ENCODE assay signal across 15 cellular contexts in the genomic region with DNA sequence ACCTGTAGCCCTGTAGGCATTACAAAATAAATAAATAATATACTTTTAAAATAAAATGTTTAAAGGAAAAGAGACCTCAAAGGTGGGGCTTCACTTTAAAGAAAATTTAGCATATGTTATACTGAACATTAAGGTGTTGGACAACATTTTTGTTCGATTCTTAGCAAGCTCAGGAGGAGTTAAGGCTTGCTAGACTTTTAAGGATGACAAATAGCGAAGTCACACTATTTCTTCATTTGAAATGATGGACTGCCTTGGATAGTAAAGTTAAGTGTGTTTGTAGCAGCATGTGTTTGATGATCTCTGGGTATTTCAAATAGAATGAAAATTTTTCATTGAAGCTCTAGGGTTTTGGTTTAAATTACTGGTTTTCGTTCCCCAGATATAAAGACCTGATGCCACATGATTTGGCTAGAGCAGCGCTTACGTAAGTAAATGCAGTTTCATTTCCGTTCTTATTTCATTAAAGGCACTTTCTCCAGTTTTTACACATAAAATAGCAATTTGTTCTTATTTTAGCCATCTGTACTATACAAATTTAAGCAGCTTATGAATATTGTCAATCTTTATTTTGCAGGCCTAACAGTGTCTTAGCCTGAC. TPM values are rescaled to one million over a fixed set of nuclear protein-coding genes. Genes with fewer than 3 reads are reported as not detected.
A peak's percentile ranks its signal among the peaks of the same experiment; 100 is the strongest.
DNase-seq lines count a peak whose midpoint lies in the region; ATAC-seq and TF ChIP-seq lines count a peak whose summit lies in the region.
"Had no signal": no experiment of that assay in that cellular context is flagged by ENCODE, and none has a peak within 500 bp of the region (broad histone marks: within the 10 kb centered on the region; RNA-seq: fewer than 3 reads in every experiment).

No MANE protein-coding gene starts in this region.

- H3K9me3 ChIP-seq in DOHH2 (ENCODE audit: control insufficient read depth, insufficient read depth, low read length) (no peaks in the 10 kb centered on the region), IMR-90 (ENCODE audit: control insufficient read depth, insufficient read depth, low read length) (no peaks in the 10 kb centered on the region), left lung (no peaks in the 10 kb centered on the region)
- H3K9me3 ChIP-seq: BLaER1 treated with 17β-estradiol and CSF1 and Interleukin-3, amounts not matched to agents 10 nM and 100 nM; SK-N-SH had no signal

- peaks cover 34% of the 10 kb centered on the region for H3K36me3 Mint-ChIP-seq in activated B cell treated with CpG ODN at 0.5 μM for 24 hours (ENCODE audit: low read depth)

- H3K9me3 Mint-ChIP-seq in activated B cell treated with CpG ODN at 0.5 μM for 24 hours, result no peaks in the 10 kb centered on the region
- H3K9me3 Mint-ChIP-seq: central memory CD8-positive, alpha-beta T cell had no signal

- peaks cover 20% of the 10 kb centered on the region for H3K4me1 Mint-ChIP-seq in activated B cell treated with CpG ODN at 0.5 μM for 24 hours
- H3K4me1 Mint-ChIP-seq: central memory CD8-positive, alpha-beta T cell had no signal

- H2BK15ac ChIP-seq in IMR-90 (ENCODE audit: low read depth, low read length), result no peak overlapping the region

- no peaks in the 10 kb centered on the region for H3K27me3 Mint-ChIP-seq in activated B cell treated with CpG ODN at 0.5 μM for 24 hours
- H3K27me3 Mint-ChIP-seq: central memory CD8-positive, alpha-beta T cell had no signal

- H4K8ac ChIP-seq in IMR-90 (ENCODE audit: low read depth in 2 of 2, low read length in 2 of 2), result no peak overlapping the region

- TF ChIP-seq POLR2A in IMR-90 (IDR thresholded peaks at IDR 0.05; ENCODE audit: low read depth, low read length), result no peak

- no peak overlapping the region for H4K5ac ChIP-seq in IMR-90 (ENCODE audit: low read depth, low read length)

- H3K56ac ChIP-seq in IMR-90 (ENCODE audit: extremely low read depth, insufficient read depth, low read length), result no peak overlapping the region

- H3K9me1 ChIP-seq in IMR-90 (ENCODE audit: insufficient read depth, low read length), result peaks cover 12% of the 10 kb centered on the region

- no peak overlapping the region for H2AK5ac ChIP-seq in IMR-90 (ENCODE audit: low read depth, low read length)

- H3K14ac ChIP-seq in IMR-90 (replicated peaks; ENCODE audit: low read depth, low read length), result no peak overlapping the region

- CTCF ChIA-PET in IMR-90 (lab: Yijun Ruan, JAX) (no interaction called here), activated B cell treated with CpG ODN at 0.5 μM for 24 hours (lab: Charles Lee) (interaction anchor here (0.6 kb wide), 1 partner anchor 60 kb away, joined by 3 read pairs; no protein-coding TSS in a partner anchor)

- H3K79me1 ChIP-seq in IMR-90 (ENCODE audit: low read depth in 1 of 2, low read length in 2 of 2), result peaks cover 0 to 13% of the 10 kb centered on the region in 2 experiments; a peak in 3 of 4 replicates

- no peak overlapping the region for H3K9ac ChIP-seq in IMR-90 (ENCODE audit: low read depth, low read length)
- H3K9ac ChIP-seq: BLaER1 treated with 17β-estradiol and CSF1 and Interleukin-3, amounts not matched to agents 10 nM and 100 nM; SK-N-SH had no signal

- no peak overlapping the region for H3K18ac ChIP-seq in IMR-90 (ENCODE audit: low read depth, low read length)

- H3K23ac ChIP-seq in IMR-90 (ENCODE audit: low read depth, low read length), result no peak overlapping the region

- H3K27me3 ChIP-seq in DOHH2 (ENCODE audit: control insufficient read depth, low read length), result no peaks in the 10 kb centered on the region
- H3K27me3 ChIP-seq in IMR-90 (ENCODE audit: control insufficient read depth, insufficient read depth, low read length), result no peaks in the 10 kb centered on the region
- no peaks in the 10 kb centered on the region for H3K27me3 ChIP-seq in left lung
- H3K27me3 ChIP-seq: BLaER1 treated with 17β-estradiol and CSF1 and Interleukin-3, amounts not matched to agents 10 nM and 100 nM had no signal

- no peak overlapping the region for H4K91ac ChIP-seq in IMR-90 (ENCODE audit: insufficient read depth, low read depth, low read length)

- H3F3A ChIP-seq in DOHH2 (ENCODE audit: control insufficient read depth, insufficient read depth), result peaks cover 11% of the 10 kb centered on the region; the same call in 1 of the 2 replicates

- H3K4ac ChIP-seq in IMR-90 (ENCODE audit: low read depth, low read length), result no peak overlapping the region

- BruUV-seq in IMR-90 (replicated peaks; lab: Mats Ljungman, UMichigan), result no TSS peak

- H2AFZ ChIP-seq in IMR-90 (replicated peaks; ENCODE audit: low read length, poor library complexity), result no peak overlapping the region

- peak overlapping the region; percentile 62 for H3K4me2 ChIP-seq in DOHH2 (ENCODE audit: low read length)
- no peak overlapping the region for H3K4me2 ChIP-seq in IMR-90 (ENCODE audit: low read depth, low read length)
- H3K4me2 ChIP-seq: BLaER1 treated with 17β-estradiol and CSF1 and Interleukin-3, amounts not matched to agents 10 nM and 100 nM; SK-N-SH had no signal

- H3K4me3 Mint-ChIP-seq in activated B cell treated with CpG ODN at 0.5 μM for 24 hours, result no peak overlapping the region
- H3K4me3 Mint-ChIP-seq: central memory CD8-positive, alpha-beta T cell had no signal

- H2BK5ac ChIP-seq in IMR-90 (ENCODE audit: low read depth, low read length, poor library complexity, severe bottlenecking), result no peak overlapping the region

- in situ Hi-C loops in IMR-90 (cut with MboI; ENCODE audit: low sequenced_read_pairs), result no loop called here

- intact Hi-C loops in IMR-90 (cut with micrococcal nuclease), result no loop called here
- intact Hi-C loops in activated B cell treated with CpG ODN at 0.5 μM for 24 hours (cut with micrococcal nuclease), result loop anchor here (1.0 kb wide), 1 partner anchor 25 kb away; a partner anchor contains a TSS
- intact Hi-C loops in left lung (cut with DNase I), result no loop called here

- peak overlapping the region; percentile 55 for H3K27ac Mint-ChIP-seq in activated B cell treated with CpG ODN at 0.5 μM for 24 hours

- TF ChIP-seq CTCF in DOHH2 (IDR thresholded peaks at IDR 0.05; ENCODE audit: low read depth, low read length, poor library complexity, severe bottlenecking) (no peak), IMR-90 (conservative IDR thresholded peaks at IDR 0.05; ENCODE audit: low read depth, low read length) (no peak), activated B cell treated with CpG ODN at 0.5 μM for 24 hours (IDR thresholded peaks at IDR 0.05) (no peak), left lung (IDR thresholded peaks at IDR 0.05) (no peak)

- H4K20me1 ChIP-seq in DOHH2 (ENCODE audit: control insufficient read depth, insufficient read depth, low read depth, low read length) (no peaks in the 10 kb centered on the region), IMR-90 (ENCODE audit: insufficient read depth, low read length) (peaks cover 7% of the 10 kb centered on the region; the same call in 1 of the 2 replicates)

- H3K4me3 ChIP-seq in DOHH2 (ENCODE audit: low read length) (peak overlapping the region; percentile 44), IMR-90 (ENCODE audit: insufficient read depth, low read depth, low read length) (no peak overlapping the region), left lung (no peak overlapping the region)
- H3K4me3 ChIP-seq: BLaER1 treated with 17β-estradiol and CSF1 and Interleukin-3, amounts not matched to agents 10 nM and 100 nM had no signal

- H3K79me2 ChIP-seq in DOHH2 (ENCODE audit: control insufficient read depth, low read length), result no peaks in the 10 kb centered on the region

- H3K4me1 ChIP-seq in DOHH2 (ENCODE audit: control insufficient read depth, low read length), result peaks cover 23% of the 10 kb centered on the region
- H3K4me1 ChIP-seq in IMR-90 (ENCODE audit: control insufficient read depth, insufficient read depth, low read length), result peaks cover 9% of the 10 kb centered on the region; the same call in 1 of the 2 replicates
- H3K4me1 ChIP-seq in left lung, result peaks cover 16 to 55% of the 10 kb centered on the region in 2 donors

- no peak overlapping the region for H2BK120ac ChIP-seq in IMR-90 (ENCODE audit: low read depth, low read length)

- no peak overlapping the region for H2AK9ac ChIP-seq in IMR-90 (replicated peaks; ENCODE audit: low read depth, low read length, poor library complexity)

- peak; percentile 33 for DNase-seq in IMR-90
- DNase-seq in activated B cell treated with CpG ODN at 0.5 μM for 24 hours, result no peak
- no peak for DNase-seq in left lung
- DNase-seq in activated effector memory CD4-positive, alpha-beta T cell treated with anti-CD3 and anti-CD28 coated beads, Interleukin-2, amount 50 U/mL, for 16 hours, result no peak
- DNase-seq in NCI-H82 treated with DMSO at 0.1 percent for 48 hours (lab: John Stamatoyannopoulos, UW; ENCODE audit: unreplicated experiment), result no peak
- DNase-seq: activated effector memory CD4-positive, alpha-beta T cell treated with Interleukin-2 at 50 U/mL for 16 hours; erythroblast; NCI-H1105; NCI-H510A; SK-N-SH had no signal

- dilution Hi-C loops in IMR-90 (cut with HindIII; ENCODE audit: low sequenced_read_pairs, unreplicated experiment), result no loop called here

- POLR2A ChIA-PET in IMR-90 (lab: Charles Lee; ENCODE audit: unreplicated experiment), result no interaction called here
- POLR2A ChIA-PET in activated B cell treated with CpG ODN at 0.5 μM for 24 hours (lab: Charles Lee), result interaction anchor here (0.8 to 2.3 kb wide), 5 partner anchors 24 to 85 kb away, joined by 3 to 18 read pairs (median 3); a partner anchor contains a TSS

- no peaks in the 10 kb centered on the region for H3K9me2 ChIP-seq in DOHH2 (replicated peaks; ENCODE audit: control insufficient read depth, low read length)
- H3K9me2 ChIP-seq: SK-N-SH had no signal

- no peak overlapping the region for H2BK20ac ChIP-seq in IMR-90 (ENCODE audit: low read depth, low read length)

- H3K36me3 ChIP-seq in DOHH2 (ENCODE audit: control insufficient read depth, low read length), result peaks cover 9% of the 10 kb centered on the region
- H3K36me3 ChIP-seq in IMR-90 (ENCODE audit: control insufficient read depth, insufficient read depth, low read length), result peaks cover 5% of the 10 kb centered on the region
- peaks cover 0 to 24% of the 10 kb centered on the region in 2 donors for H3K36me3 ChIP-seq in left lung

- H3K27ac ChIP-seq in DOHH2 (ENCODE audit: low read depth, low read length) (peak overlapping the region; percentile 68), IMR-90 (ENCODE audit: insufficient read depth, low read length) (no peak overlapping the region), left lung (peak overlapping the region; percentile 34 to 62)
- H3K27ac ChIP-seq: BLaER1 treated with 17β-estradiol and CSF1 and Interleukin-3, amounts not matched to agents 10 nM and 100 nM had no signal

- WGBS in IMR-90 (ENCODE audit: extremely low coverage in 2 of 2, insufficient read length in 1 of 2), 2 experiments, result 100% methylated on average over 1 of the region's 6 CpGs; no CpG with 5 or more reads in 1 of the 2 experiments

- ATAC-seq in IMR-90 (ENCODE audit: low read depth), result no peak
- ATAC-seq in activated B cell treated with CpG ODN at 0.5 μM for 24 hours (ENCODE audit: low read depth), result peak; percentile 57
- no peak for ATAC-seq in left lung
- ATAC-seq in HG03135 (IDR thresholded peaks at IDR 0.05; ENCODE audit: unreplicated experiment), result no peak
- ATAC-seq in HG03280 (IDR thresholded peaks at IDR 0.05; ENCODE audit: unreplicated experiment), result no peak

- TF ChIP-seq RAD21 in IMR-90 (IDR thresholded peaks at IDR 0.05; ENCODE audit: low read length), result no peak

RNA-seq across cellular contexts. Expression of a gene that starts 24.9 kb away (rescaled TPM):
- total RNA-seq in IMR-90 (2012; rRNA removed), result 79.8 and 80.5 TPM in 2 replicates
- 62.0 and 67.9 TPM in 2 replicates for polyA plus RNA-seq in IMR-90 (2012; rRNA removed)
- polyA plus RNA-seq in IMR-90 (2012; cell fraction: cytosol; rRNA removed), result 34.5 and 64.4 TPM in 2 replicates
- polyA plus RNA-seq in IMR-90 (2012; cell fraction: nucleus; rRNA removed; ENCODE audit: low replicate concordance), result 13.4 and 56.2 TPM in 2 replicates
- 62.4 and 65.6 TPM in 2 replicates for total RNA-seq in activated B cell treated with CpG ODN at 0.5 μM for 24 hours
- 100 to 1,000 TPM; 130 to 132 TPM for total RNA-seq in left lung

RNA-seq across cellular contexts. Expression of a gene that starts 25.2 kb away (rescaled TPM):
- 111 TPM in 2 replicates for total RNA-seq in IMR-90 (2012; rRNA removed)
- 50.4 and 52.7 TPM in 2 replicates for polyA plus RNA-seq in IMR-90 (2012; rRNA removed)
- 19.6 and 40.0 TPM in 2 replicates for polyA plus RNA-seq in IMR-90 (2012; cell fraction: cytosol; rRNA removed)
- polyA plus RNA-seq in IMR-90 (2012; cell fraction: nucleus; rRNA removed; ENCODE audit: low replicate concordance), result 16.9 and 44.8 TPM in 2 replicates
- total RNA-seq in activated B cell treated with CpG ODN at 0.5 μM for 24 hours, result 127 and 128 TPM in 2 replicates
- 100 to 1,000 TPM; 126 to 144 TPM for total RNA-seq in left lung
